Comparison of ENCODE assay signal across 8 cellular contexts in genomic region chr20:62065669-62066338, GRCh38. TPM values are rescaled to one million over a fixed set of nuclear protein-coding genes. Genes with fewer than 3 reads are reported as not detected.
DNase-seq lines count a peak whose midpoint lies in the region; ATAC-seq and TF ChIP-seq lines count a peak whose summit lies in the region.

Gene TAF4, minus strand, starts transcription at chr20:62065881. Its CDS starts 71 bp downstream, at chr20:62065810.

- peak within 1 kb of the TSS; percentile 67 to 86 (median 74) for H3K4me3 ChIP-seq in esophagus muscularis mucosa

- in situ Hi-C loops in Caki2 (cut with HindIII; ENCODE audit: low pct_unique_long_range_greater_than_20kb, low sequenced_read_pairs) = no loop called here

- H3K4me3 Mint-ChIP-seq in activated T-cell treated with anti-CD3 and anti-CD28 coated beads, Interleukin-2, amount 50 U/mL, for 4 hours = peak within 1 kb of the TSS; percentile 82

- no CpG with 5 or more reads among the region's 117 CpGs for WGBS in esophagus muscularis mucosa

- H3K27ac ChIP-seq in esophagus muscularis mucosa (replicated peaks in 1 of 4) = peak within 1 kb of the TSS; percentile 84 to 93 (median 90)

- H3K36me3 ChIP-seq in esophagus muscularis mucosa = no peaks in the 10 kb centered on the region

- no peaks in the 10 kb centered on the region for H3K9me3 Mint-ChIP-seq in activated T-cell treated with anti-CD3 and anti-CD28 coated beads, Interleukin-2, amount 50 U/mL, for 4 hours

- ATAC-seq in GM21367 (IDR thresholded peaks at IDR 0.05; ENCODE audit: unreplicated experiment) = peak; percentile 45
- ATAC-seq in activated T-cell treated with anti-CD3 and anti-CD28 coated beads, Interleukin-2, amount 50 U/mL, for 4 hours = peak; percentile 86 to 87

- H3K4me1 ChIP-seq in esophagus muscularis mucosa = peaks cover 36 to 41% (median 39%) of the 10 kb centered on the region in 4 donors

- intact Hi-C loops in esophagus muscularis mucosa (cut with DNase I) = no loop called here

- H3K27me3 ChIP-seq in esophagus muscularis mucosa = no peaks in the 10 kb centered on the region

- TF ChIP-seq POLR2A in esophagus muscularis mucosa (IDR thresholded peaks at IDR 0.05; ENCODE audit: low read depth) = no peak

- H3K27me3 Mint-ChIP-seq in activated T-cell treated with anti-CD3 and anti-CD28 coated beads, Interleukin-2, amount 50 U/mL, for 4 hours (ENCODE audit: low read depth) = no peaks in the 10 kb centered on the region

- TF ChIP-seq EP300 in esophagus muscularis mucosa (IDR thresholded peaks at IDR 0.05) = no peak

- peaks cover 5% of the 10 kb centered on the region for H3K36me3 Mint-ChIP-seq in activated T-cell treated with anti-CD3 and anti-CD28 coated beads, Interleukin-2, amount 50 U/mL, for 4 hours (ENCODE audit: insufficient read depth)

- H3K4me1 Mint-ChIP-seq in activated T-cell treated with anti-CD3 and anti-CD28 coated beads, Interleukin-2, amount 50 U/mL, for 4 hours (ENCODE audit: low read depth) = peaks cover 50% of the 10 kb centered on the region

- no peaks in the 10 kb centered on the region for H3K9me3 ChIP-seq in esophagus muscularis mucosa

- DNase-seq in Caki2 (ENCODE audit: low read depth) (peak; percentile 74), HUDEP-2 (lab: John Stamatoyannopoulos, UW; ENCODE audit: unreplicated experiment in 76 of 76) (peak in 64 of 76 experiments; percentile 5 to 81 (median 60)), esophagus muscularis mucosa (ENCODE audit: extremely low spot score) (no peak), myocyte (ENCODE audit: low read depth) (peak; percentile 81)
- peak; percentile 75 for DNase-seq in activated T-cell treated with anti-CD3 and anti-CD28 coated beads, Interleukin-2, amount 50 U/mL, for 4 hours
- DNase-seq in stimulated activated CD8-positive, alpha-beta memory T cell treated with anti-CD3 and anti-CD28 coated beads, Interleukin-7, amount 100 ng/mL, for 48 hours (ENCODE audit: extremely low read depth in 1 of 2, low read depth in 1 of 2) = peak; percentile 30 to 55

- TF ChIP-seq CTCF in esophagus muscularis mucosa (IDR thresholded peaks at IDR 0.05) = no peak

TF ChIP-seq in PFSK-1, 5 proteins besides CTCF, POLR2A, EP300 and RAD21:
- TF ChIP-seq, protein P1, sequence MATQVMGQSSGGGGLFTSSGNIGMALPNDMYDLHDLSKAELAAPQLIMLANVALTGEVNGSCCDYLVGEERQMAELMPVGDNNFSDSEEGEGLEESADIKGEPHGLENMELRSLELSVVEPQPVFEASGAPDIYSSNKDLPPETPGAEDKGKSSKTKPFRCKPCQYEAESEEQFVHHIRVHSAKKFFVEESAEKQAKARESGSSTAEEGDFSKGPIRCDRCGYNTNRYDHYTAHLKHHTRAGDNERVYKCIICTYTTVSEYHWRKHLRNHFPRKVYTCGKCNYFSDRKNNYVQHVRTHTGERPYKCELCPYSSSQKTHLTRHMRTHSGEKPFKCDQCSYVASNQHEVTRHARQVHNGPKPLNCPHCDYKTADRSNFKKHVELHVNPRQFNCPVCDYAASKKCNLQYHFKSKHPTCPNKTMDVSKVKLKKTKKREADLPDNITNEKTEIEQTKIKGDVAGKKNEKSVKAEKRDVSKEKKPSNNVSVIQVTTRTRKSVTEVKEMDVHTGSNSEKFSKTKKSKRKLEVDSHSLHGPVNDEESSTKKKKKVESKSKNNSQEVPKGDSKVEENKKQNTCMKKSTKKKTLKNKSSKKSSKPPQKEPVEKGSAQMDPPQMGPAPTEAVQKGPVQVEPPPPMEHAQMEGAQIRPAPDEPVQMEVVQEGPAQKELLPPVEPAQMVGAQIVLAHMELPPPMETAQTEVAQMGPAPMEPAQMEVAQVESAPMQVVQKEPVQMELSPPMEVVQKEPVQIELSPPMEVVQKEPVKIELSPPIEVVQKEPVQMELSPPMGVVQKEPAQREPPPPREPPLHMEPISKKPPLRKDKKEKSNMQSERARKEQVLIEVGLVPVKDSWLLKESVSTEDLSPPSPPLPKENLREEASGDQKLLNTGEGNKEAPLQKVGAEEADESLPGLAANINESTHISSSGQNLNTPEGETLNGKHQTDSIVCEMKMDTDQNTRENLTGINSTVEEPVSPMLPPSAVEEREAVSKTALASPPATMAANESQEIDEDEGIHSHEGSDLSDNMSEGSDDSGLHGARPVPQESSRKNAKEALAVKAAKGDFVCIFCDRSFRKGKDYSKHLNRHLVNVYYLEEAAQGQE (IDR thresholded peaks at IDR 0.05; ENCODE audit: insufficient read depth in 1 of 2, low read depth in 2 of 2, low read length in 2 of 2) = peak in 1 of 2 experiments; percentile 29; a peak in 1 of 4 replicates
- TF ChIP-seq FOXP2 (optimal IDR thresholded peaks at IDR 0.05; ENCODE audit: borderline replicate concordance, extremely low read depth, extremely low read length, insufficient read depth) = peak; percentile 66
- TF ChIP-seq TAF1 (IDR thresholded peaks at IDR 0.05; ENCODE audit: borderline replicate concordance, insufficient read depth, low read length) = peak; percentile 90; the same call in 1 of the 2 replicates
- peak; percentile 80; the same call in 1 of the 2 replicates for TF ChIP-seq POLR2AphosphoS5 (IDR thresholded peaks at IDR 0.05; ENCODE audit: low read depth, low read length)
- no peak for TF ChIP-seq SIN3A (IDR thresholded peaks at IDR 0.05; ENCODE audit: borderline replicate concordance, insufficient read depth, low read length)

RNA-seq across cellular contexts. Expression of gene TAF4, which starts in this region (rescaled TPM):
- total RNA-seq in Caki2 (2014; rRNA removed; shearing (Covaris generic); ENCODE audit: low replicate concordance) = 3.7 and 6.0 TPM in 2 replicates
- polyA plus RNA-seq in PFSK-1 (2012; ENCODE audit: insufficient read length, low read depth) = 32.6 TPM
- 10 to 100 TPM; 26.4 to 31.1 (median 27.0) TPM for total RNA-seq in activated T-cell treated with anti-CD3 and anti-CD28 coated beads, Interleukin-2, amount 50 U/mL, for 4 hours
- total RNA-seq in esophagus muscularis mucosa (10 to 100 TPM; 12.0 to 19.9 (median 16.2) TPM), myocyte (6.4 and 7.8 TPM in 2 replicates)
- polyA plus RNA-seq in myocyte (2012) = 5.0 TPM
